Comparison of ENCODE assay signal across 31 cellular contexts in genomic region chr4:56986952-56987351, GRCh38.
"Had no signal": no experiment of that assay in that cellular context is flagged by ENCODE, and none has a peak within 500 bp of the region (broad histone marks: within the 10 kb centered on the region; RNA-seq: fewer than 3 reads in every experiment).

No MANE protein-coding gene starts in this region.

- H3K27ac ChIP-seq: neutrophil, ovary, parathyroid adenoma, psoas muscle, right lobe of liver, sigmoid colon, suprapubic skin, testis, tibial artery, transverse colon, upper lobe of right lung, uterus had no signal

- DNase-seq: naive thymus-derived CD8-positive, alpha-beta T cell; nephron progenitor cell; nucleus accumbens; ovary; posterior cingulate gyrus; psoas muscle; right cardiac atrium; right lobe of liver; sigmoid colon; small intestine; stimulated activated CD4-positive, alpha-beta T cell treated with anti-CD3 and anti-CD28 coated beads, Interleukin-1b, Interleukin-23, amount 100 ng/mL, for 48 hours; stimulated activated CD4-positive, alpha-beta T cell treated with anti-CD3 and anti-CD28 coated beads, Interleukin-4, amount 100 ng/mL, for 1 hour; stimulated activated CD4-positive, alpha-beta T cell treated with anti-CD3 and anti-CD28 coated beads, Interleukin-4, amount 100 ng/mL, for 4 hours; stimulated activated CD8-positive, alpha-beta memory T cell treated with anti-CD3 and anti-CD28 coated beads, Interleukin-4, amount 100 ng/mL, for 48 hours; stimulated activated naive CD4-positive, alpha-beta T cell; stimulated activated naive CD8-positive, alpha-beta T cell treated with anti-CD3 and anti-CD28 coated beads, Interleukin-15, amount 100 ng/mL, for 72 hours; stimulated activated naive CD8-positive, alpha-beta T cell treated with anti-CD3 and anti-CD28 coated beads, Interleukin-15, Interleukin-2, amounts not matched to agents 100 U/mL and 50 U/mL, for 24 hours; substantia nigra; testis; tibial artery; transverse colon; upper lobe of right lung; uterus had no signal

- H3K27me3 ChIP-seq: neutrophil, ovary, right lobe of liver, sigmoid colon, suprapubic skin, testis, tibial artery, transverse colon, upper lobe of right lung, uterus had no signal

- FAIRE-seq: small intestine had no signal

- H3K9me3 ChIP-seq: neutrophil, ovary, psoas muscle, right lobe of liver, sigmoid colon, suprapubic skin, testis, tibial artery, transverse colon, upper lobe of right lung, uterus had no signal

- H3K4me3 Mint-ChIP-seq: naive thymus-derived CD8-positive, alpha-beta T cell; natural killer cell treated with Interleukin-12 subunit alpha and Interleukin-12 subunit beta and Interleukin-15 and Interleukin-18, amount 100 ng/mL, for 72 hours; nephron progenitor cell; neural crest cell; stimulated activated memory B cell treated with anti-CD40 and anti-IgM and Interleukin-4, amounts not matched to agents 10 μg/mL and 1 μg/mL and 100 μg/mL, for 72 hours; stimulated activated naive CD8-positive, alpha-beta T cell treated with anti-CD3 and anti-CD28 coated beads, Interleukin-15, amount 100 ng/mL, for 72 hours; type B pancreatic cell had no signal

- H3K27ac Mint-ChIP-seq: natural killer cell treated with Interleukin-12 subunit alpha and Interleukin-12 subunit beta and Interleukin-15 and Interleukin-18, amount 100 ng/mL, for 72 hours; nephron progenitor cell; progenitor cell of endocrine pancreas; stimulated activated memory B cell treated with anti-CD40 and anti-IgM and Interleukin-4, amounts not matched to agents 10 μg/mL and 1 μg/mL and 100 μg/mL, for 72 hours; stimulated activated naive CD8-positive, alpha-beta T cell treated with anti-CD3 and anti-CD28 coated beads, Interleukin-15, amount 100 ng/mL, for 72 hours; type B pancreatic cell had no signal

- ATAC-seq: naive thymus-derived CD8-positive, alpha-beta T cell; natural killer cell treated with Interleukin-12 subunit alpha and Interleukin-12 subunit beta and Interleukin-15 and Interleukin-18, amount 100 ng/mL, for 72 hours; psoas muscle; right cardiac atrium; right lobe of liver; stimulated activated memory B cell treated with anti-CD40 and anti-IgM and Interleukin-4, amounts not matched to agents 10 μg/mL and 1 μg/mL and 100 μg/mL, for 72 hours; stimulated activated naive CD8-positive, alpha-beta T cell treated with anti-CD3 and anti-CD28 coated beads, Interleukin-15, amount 100 ng/mL, for 72 hours; stimulated activated naive CD8-positive, alpha-beta T cell treated with anti-CD3 and anti-CD28 coated beads, Interleukin-15, Interleukin-2, amounts not matched to agents 100 U/mL and 50 U/mL, for 24 hours; upper lobe of right lung had no signal

- H3K4me1 ChIP-seq: parathyroid adenoma, testis, uterus had no signal

- H3K27me3 Mint-ChIP-seq: naive thymus-derived CD8-positive, alpha-beta T cell; natural killer cell treated with Interleukin-12 subunit alpha and Interleukin-12 subunit beta and Interleukin-15 and Interleukin-18, amount 100 ng/mL, for 72 hours; progenitor cell of endocrine pancreas; stimulated activated memory B cell treated with anti-CD40 and anti-IgM and Interleukin-4, amounts not matched to agents 10 μg/mL and 1 μg/mL and 100 μg/mL, for 72 hours; stimulated activated naive CD8-positive, alpha-beta T cell treated with anti-CD3 and anti-CD28 coated beads, Interleukin-15, amount 100 ng/mL, for 72 hours; type B pancreatic cell had no signal

- H3K4me3 ChIP-seq: ovary, psoas muscle, right lobe of liver, sigmoid colon, suprapubic skin, testis, tibial artery, transverse colon, upper lobe of right lung, uterus had no signal

- H3K36me3 ChIP-seq: ovary, uterus had no signal

- H3K9ac ChIP-seq: parathyroid adenoma had no signal

- H2AFZ ChIP-seq: parathyroid adenoma had no signal

- H3K9me3 Mint-ChIP-seq: naive thymus-derived CD8-positive, alpha-beta T cell; natural killer cell treated with Interleukin-12 subunit alpha and Interleukin-12 subunit beta and Interleukin-15 and Interleukin-18, amount 100 ng/mL, for 72 hours; nephron progenitor cell; neural crest cell; stimulated activated memory B cell treated with anti-CD40 and anti-IgM and Interleukin-4, amounts not matched to agents 10 μg/mL and 1 μg/mL and 100 μg/mL, for 72 hours; stimulated activated naive CD8-positive, alpha-beta T cell treated with anti-CD3 and anti-CD28 coated beads, Interleukin-15, amount 100 ng/mL, for 72 hours; type B pancreatic cell had no signal
